ENCODE assay signal across 16 cellular contexts in genomic region chr21:42032266-42032665, GRCh38. TPM values are rescaled to one million over a fixed set of nuclear protein-coding genes. Genes with fewer than 3 reads are reported as not detected.
"Had no signal": no experiment of that assay in that cellular context is flagged by ENCODE, and none has a peak within 500 bp of the region (broad histone marks: within the 10 kb centered on the region; RNA-seq: fewer than 3 reads in every experiment).

No MANE protein-coding gene starts in this region.

- FAIRE-seq: endometrium, frontal cortex, urothelium cell line had no signal

- ATAC-seq: left colon; naive thymus-derived CD4-positive, alpha-beta T cell had no signal

- H3K27me3 Mint-ChIP-seq: naive thymus-derived CD4-positive, alpha-beta T cell had no signal

- H3K27ac Mint-ChIP-seq: naive thymus-derived CD4-positive, alpha-beta T cell; type B pancreatic cell had no signal

- H3K27ac ChIP-seq: heart left ventricle, neutrophil, sigmoid colon, skin epidermis had no signal

- H3K4me3 ChIP-seq: heart left ventricle, sigmoid colon, skin epidermis had no signal

- H3K36me3 Mint-ChIP-seq: naive thymus-derived CD4-positive, alpha-beta T cell; type B pancreatic cell had no signal

- DNase-seq: effector memory CD4-positive, alpha-beta T cell; heart left ventricle; hippocampal formation; left colon; naive thymus-derived CD4-positive, alpha-beta T cell; stimulated activated CD4-positive, alpha-beta T cell treated with anti-CD3 and anti-CD28 coated beads, Interleukin-2, amount 100 ng/mL, for 24 hours; stimulated activated CD4-positive, alpha-beta T cell treated with anti-CD3 and anti-CD28 coated beads, Interleukin-4, amount 100 ng/mL, for 4 hours; stimulated activated naive CD4-positive, alpha-beta T cell treated with Interleukin-2 at 50 U/mL for 16 hours had no signal

- H3K9me3 ChIP-seq: neutrophil, sigmoid colon had no signal

- H3K4me3 Mint-ChIP-seq: naive thymus-derived CD4-positive, alpha-beta T cell; type B pancreatic cell had no signal

- H3K4me1 ChIP-seq: sigmoid colon had no signal

- H3K27me3 ChIP-seq: heart left ventricle, neutrophil, sigmoid colon had no signal

- H3K9me3 Mint-ChIP-seq: type B pancreatic cell had no signal

- H3K36me3 ChIP-seq: heart left ventricle, neutrophil, sigmoid colon had no signal

RNA-seq across cellular contexts. Expression of gene UMODL1, which starts 38.9 kb away (rescaled TPM):
- polyA plus RNA-seq: fibroblast of lung, heart left ventricle had no signal
